Comparison of ENCODE assay signal across 17 cellular contexts in genomic region chr5:73513996-73514395, GRCh38.
"Had no signal": no experiment of that assay in that cellular context is flagged by ENCODE, and none has a peak within 500 bp of the region (broad histone marks: within the 10 kb centered on the region; RNA-seq: fewer than 3 reads in every experiment).

No MANE protein-coding gene starts in this region.

- H3K27ac Mint-ChIP-seq: activated CD8-positive, alpha-beta T cell treated with anti-CD3 and anti-CD28 coated beads, Interleukin-2, amount 10 ng/mL, durations not matched to agents 7 days and 5 days; activated naive CD8-positive, alpha-beta T cell treated with anti-CD3 and anti-CD28 coated beads, Interleukin-2, amount 10 ng/mL, durations not matched to agents 7 days and 5 days; nephron; progenitor cell of endocrine pancreas had no signal

- H3K9me3 ChIP-seq: right lobe of liver, suprapubic skin, upper lobe of right lung had no signal

- H3K27ac ChIP-seq: dorsolateral prefrontal cortex, right lobe of liver, suprapubic skin had no signal

- H3K36me3 ChIP-seq: right lobe of liver, suprapubic skin, upper lobe of right lung had no signal

- ATAC-seq: activated CD8-positive, alpha-beta T cell treated with anti-CD3 and anti-CD28 coated beads, Interleukin-2, amount 10 ng/mL, durations not matched to agents 7 days and 5 days; left lobe of liver; right lobe of liver; upper lobe of right lung had no signal

- H3K4me1 Mint-ChIP-seq: activated naive CD8-positive, alpha-beta T cell treated with anti-CD3 and anti-CD28 coated beads, Interleukin-2, amount 10 ng/mL, durations not matched to agents 7 days and 5 days; nephron had no signal

- H3K4me1 ChIP-seq: right lobe of liver, suprapubic skin had no signal

- DNase-seq: activated CD4-positive, alpha-beta T cell treated with anti-CD3 and anti-CD28 coated beads for 4 hours; activated CD8-positive, alpha-beta memory T cell treated with anti-CD3 and anti-CD28 coated beads, Interleukin-2, amount 50 U/mL, for 48 hours; activated CD8-positive, alpha-beta T cell treated with anti-CD3 and anti-CD28 coated beads, Interleukin-2, amount 10 ng/mL, durations not matched to agents 7 days and 5 days; activated naive CD8-positive, alpha-beta T cell treated with anti-CD3 and anti-CD28 coated beads, Interleukin-2, amount 10 ng/mL, durations not matched to agents 7 days and 5 days; aorta; dorsolateral prefrontal cortex; foreskin melanocyte; occipital lobe; right lobe of liver; stimulated activated CD4-positive, alpha-beta T cell treated with anti-CD3 and anti-CD28 coated beads, Interleukin-2, amount 100 ng/mL, for 24 hours; stimulated activated naive CD4-positive, alpha-beta T cell; T1000; upper lobe of right lung had no signal

- H3K27me3 Mint-ChIP-seq: activated naive CD8-positive, alpha-beta T cell treated with anti-CD3 and anti-CD28 coated beads, Interleukin-2, amount 10 ng/mL, durations not matched to agents 7 days and 5 days; progenitor cell of endocrine pancreas had no signal

- H3K4me3 Mint-ChIP-seq: activated CD8-positive, alpha-beta T cell treated with anti-CD3 and anti-CD28 coated beads, Interleukin-2, amount 10 ng/mL, durations not matched to agents 7 days and 5 days; activated naive CD8-positive, alpha-beta T cell treated with anti-CD3 and anti-CD28 coated beads, Interleukin-2, amount 10 ng/mL, durations not matched to agents 7 days and 5 days; nephron had no signal

- H3K4me3 ChIP-seq: dorsolateral prefrontal cortex, right lobe of liver, suprapubic skin, upper lobe of right lung had no signal

- H3K27me3 ChIP-seq: dorsolateral prefrontal cortex, right lobe of liver, suprapubic skin, upper lobe of right lung had no signal

- H3K36me3 Mint-ChIP-seq: activated naive CD8-positive, alpha-beta T cell treated with anti-CD3 and anti-CD28 coated beads, Interleukin-2, amount 10 ng/mL, durations not matched to agents 7 days and 5 days had no signal

- H3K9me3 Mint-ChIP-seq: activated naive CD8-positive, alpha-beta T cell treated with anti-CD3 and anti-CD28 coated beads, Interleukin-2, amount 10 ng/mL, durations not matched to agents 7 days and 5 days; nephron had no signal
